ENCODE assay signal across 8 cellular contexts in the genomic region with DNA sequence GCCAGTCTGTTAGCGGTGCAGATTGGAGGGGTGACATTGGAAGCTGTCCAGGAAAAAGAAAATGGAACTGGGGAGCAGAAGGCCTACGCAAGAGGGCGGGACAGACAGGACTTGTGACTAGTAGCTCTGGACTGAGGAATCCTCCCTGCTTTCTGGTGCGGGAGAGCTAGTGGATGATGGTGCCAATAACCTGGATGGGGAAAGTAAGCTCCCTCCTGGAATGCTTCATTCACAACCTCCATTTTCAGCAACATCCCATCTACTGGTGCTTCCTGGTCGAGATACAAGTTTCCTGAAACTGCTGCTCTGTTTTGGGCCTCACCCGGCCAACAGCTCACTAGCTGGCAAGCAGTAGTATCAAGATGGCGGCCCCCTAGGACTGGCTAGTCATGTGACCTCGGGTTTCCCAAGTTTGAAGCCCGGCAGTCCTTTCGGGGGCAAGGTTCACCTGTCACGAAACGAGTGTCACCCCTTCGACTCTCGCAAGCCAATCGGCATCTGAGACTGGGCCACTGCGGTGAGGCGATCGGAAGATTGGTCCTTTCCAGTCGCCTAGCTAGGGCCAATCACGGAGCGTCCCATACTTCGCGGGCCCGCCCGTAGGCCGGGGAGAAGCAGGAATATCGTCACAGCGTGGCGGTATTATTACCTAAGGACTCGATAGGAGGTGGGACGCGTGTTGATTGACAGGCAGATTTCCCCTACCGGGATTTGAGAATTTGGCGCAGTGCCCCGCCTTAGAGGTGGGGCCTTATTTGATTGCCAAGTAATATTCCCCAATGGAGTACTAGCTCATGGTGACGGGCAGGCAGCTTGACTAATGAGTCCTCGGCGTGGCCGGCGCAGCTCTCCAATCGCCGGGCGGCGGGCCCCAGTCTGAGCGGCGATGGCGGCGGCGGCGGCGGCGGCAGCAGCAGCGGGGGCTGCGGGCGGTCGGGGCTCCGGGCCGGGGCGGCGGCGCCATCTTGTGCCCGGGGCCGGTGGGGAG. TPM values are rescaled to one million over a fixed set of nuclear protein-coding genes. Genes with fewer than 3 reads are reported as not detected.
A peak's percentile ranks its signal among the peaks of the same experiment; 100 is the strongest.
DNase-seq lines count a peak whose midpoint lies in the region; ATAC-seq and TF ChIP-seq lines count a peak whose summit lies in the region.

TSS of gene PABPN1 (plus strand) at position 874 of the 988 bp plus-strand sequence. CDS start at position 887, 13 bp downstream.

- no peak for TF ChIP-seq CTCF in C4-2B (conservative IDR thresholded peaks at IDR 0.05)

- DNase-seq in NCI-H774 (lab: John Stamatoyannopoulos, UW) (peak; percentile 100), left lobe of liver (ENCODE audit: low spot score) (peak; percentile 100)
- DNase-seq in activated CD4-positive, alpha-beta T cell treated with anti-CD3 and anti-CD28 coated beads, Interleukin-2, amount 50 U/mL, for 4 hours = peak; percentile 95 to 96
- peak; percentile 96 for DNase-seq in stimulated activated CD4-positive, alpha-beta T cell treated with anti-CD3 and anti-CD28 coated beads, Interleukin-2, amount 100 ng/mL, for 4 hours (ENCODE audit: low read depth)

- H3K27ac Mint-ChIP-seq in dendritic cell treated with granulocyte-macrophage colony-stimulating factor and Interleukin-4, amounts not matched to agents 40 ng/mL and 50 ng/mL, for 4 days = peak within 1 kb of the TSS; percentile 97

- no peaks in the 10 kb centered on the region for H3K27me3 Mint-ChIP-seq in dendritic cell treated with granulocyte-macrophage colony-stimulating factor and Interleukin-4, amounts not matched to agents 40 ng/mL and 50 ng/mL, for 4 days

- no peaks in the 10 kb centered on the region for H3K9me3 Mint-ChIP-seq in dendritic cell treated with granulocyte-macrophage colony-stimulating factor and Interleukin-4, amounts not matched to agents 40 ng/mL and 50 ng/mL, for 4 days

- peaks cover 77% of the 10 kb centered on the region for H3K36me3 Mint-ChIP-seq in dendritic cell treated with granulocyte-macrophage colony-stimulating factor and Interleukin-4, amounts not matched to agents 40 ng/mL and 50 ng/mL, for 4 days (ENCODE audit: low read depth)

- peak within 1 kb of the TSS; percentile 88 for H3K4me3 Mint-ChIP-seq in dendritic cell treated with granulocyte-macrophage colony-stimulating factor and Interleukin-4, amounts not matched to agents 40 ng/mL and 50 ng/mL, for 4 days

- peak within 1 kb of the TSS; percentile 87 for H3K27ac ChIP-seq in C4-2B

- ATAC-seq in GM19395 (IDR thresholded peaks at IDR 0.05; ENCODE audit: unreplicated experiment) = peak; percentile 93
- peak; percentile 85 for ATAC-seq in HG03565 (IDR thresholded peaks at IDR 0.05; ENCODE audit: unreplicated experiment)
- ATAC-seq in left lobe of liver = peak; percentile 87

- H3K4me1 Mint-ChIP-seq in dendritic cell treated with granulocyte-macrophage colony-stimulating factor and Interleukin-4, amounts not matched to agents 40 ng/mL and 50 ng/mL, for 4 days (ENCODE audit: low read depth) = peaks cover 41% of the 10 kb centered on the region

- intact Hi-C loops in dendritic cell treated with granulocyte-macrophage colony-stimulating factor and Interleukin-4, amounts not matched to agents 40 ng/mL and 50 ng/mL, for 4 days (cut with micrococcal nuclease) = loop anchor here (1.0 to 10.0 kb wide), 5 partner anchors 20 to 246 kb away; partner anchors contain the start of genes AP1G2, HOMEZ and NGDN

RNA-seq across cellular contexts. Expression of gene PABPN1, which starts in this region (rescaled TPM):
- total RNA-seq in left lobe of liver = 86.9 TPM

Comparison
In these comparisons a context has a peak if more than half of its experiments do, and no peak if none do; other contexts are left out.
1. Peak in every context shown above with its lines: DNase-seq, ATAC-seq and H3K27ac ChIP-seq.